18 cellular contexts compared by ENCODE assay signal in the genomic region with DNA sequence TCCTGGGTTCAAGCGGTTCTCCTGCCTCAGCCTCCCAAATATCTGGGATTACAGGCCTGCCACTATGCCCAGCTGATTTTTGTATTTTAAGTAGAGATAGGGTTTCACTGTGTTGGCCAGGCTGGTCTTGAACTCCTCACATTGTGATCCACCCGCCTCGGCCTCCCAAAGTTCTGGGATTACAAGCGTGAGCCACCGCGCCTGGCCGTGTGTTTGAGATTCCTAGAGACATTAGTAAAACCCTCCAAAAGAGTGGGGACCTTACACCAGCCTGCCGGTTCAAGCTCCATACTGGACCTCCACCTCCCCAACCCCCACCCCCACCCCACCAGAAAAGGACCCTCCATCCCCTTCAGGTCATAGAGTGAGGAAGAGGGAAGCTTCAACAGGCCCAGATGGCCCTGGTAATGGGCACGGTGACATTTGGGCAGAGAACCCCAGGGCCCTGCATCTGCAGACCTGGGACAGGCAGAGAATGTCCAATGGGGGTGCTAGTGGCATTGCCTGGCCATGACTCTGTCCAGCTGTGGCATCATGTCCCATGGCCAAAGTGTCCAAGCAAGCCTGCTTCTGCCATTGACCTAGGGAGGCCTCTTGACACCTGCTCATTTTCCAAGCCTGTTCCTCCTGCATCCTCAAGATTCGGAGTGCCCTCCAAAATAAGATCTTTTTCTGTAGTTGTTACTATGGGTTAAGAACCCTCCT.
DNase-seq lines count a peak whose midpoint lies in the region; ATAC-seq and TF ChIP-seq lines count a peak whose summit lies in the region.
"Had no signal": no experiment of that assay in that cellular context is flagged by ENCODE, and none has a peak within 500 bp of the region (broad histone marks: within the 10 kb centered on the region; RNA-seq: fewer than 3 reads in every experiment).

No MANE protein-coding gene starts in this region.

- no peaks in the 10 kb centered on the region for H3K9me3 ChIP-seq in Panc1 (ENCODE audit: control insufficient read depth, insufficient read depth, low read depth, low read length)
- no peaks in the 10 kb centered on the region for H3K9me3 ChIP-seq in left lung
- H3K9me3 ChIP-seq in upper lobe of left lung = no peaks in the 10 kb centered on the region
- H3K9me3 ChIP-seq: pancreas, SK-N-SH had no signal

- intact Hi-C loops in Panc1 (cut with micrococcal nuclease; ENCODE audit: unreplicated experiment) (loop anchor here (10.0 kb wide), 1 partner anchor 107 kb away; the partner anchor contains the start of gene KLF13), left lung (cut with DNase I) (loop anchor here in 1 of 2 donors (10.0 kb wide), 1 partner anchor 217 kb away; no protein-coding TSS in a partner anchor)

- H3K4me1 ChIP-seq in Panc1 (ENCODE audit: control insufficient read depth, insufficient read depth, low read length) (peaks cover 33% of the 10 kb centered on the region), left lung (peaks cover 10 to 69% of the 10 kb centered on the region in 2 donors), upper lobe of left lung (peaks cover 35 to 54% (median 41%) of the 10 kb centered on the region in 4 donors)

- no peak for TF ChIP-seq EP300 in upper lobe of left lung (IDR thresholded peaks at IDR 0.05)

- in situ Hi-C loops in Panc1 (cut with HindIII; ENCODE audit: low pct_unique_long_range_greater_than_20kb, low sequenced_read_pairs) = no loop called here

- TF ChIP-seq POLR2A in upper lobe of left lung (IDR thresholded peaks at IDR 0.05) = no peak

- H3K27me3 Mint-ChIP-seq in stimulated activated naive CD8-positive, alpha-beta T cell treated with anti-CD3 and anti-CD28 coated beads, Interleukin-15, Interleukin-2, amounts not matched to agents 100 ng/mL and 50 ng/mL, for 24 hours = no peaks in the 10 kb centered on the region
- H3K27me3 Mint-ChIP-seq: activated naive CD8-positive, alpha-beta T cell had no signal

- H3K4me1 Mint-ChIP-seq in stimulated activated naive CD8-positive, alpha-beta T cell treated with anti-CD3 and anti-CD28 coated beads, Interleukin-15, Interleukin-2, amounts not matched to agents 100 ng/mL and 50 ng/mL, for 24 hours (ENCODE audit: low read depth) = peaks cover 23% of the 10 kb centered on the region

- ATAC-seq in stimulated activated naive CD8-positive, alpha-beta T cell treated with anti-CD3 and anti-CD28 coated beads, Interleukin-15, Interleukin-2, amounts not matched to agents 100 U/mL and 50 U/mL, for 24 hours = no peak
- ATAC-seq in Panc1 (no peak), left lung (no peak), upper lobe of left lung (ENCODE audit: low FRiP score in 2 of 2) (no peak), HG03442 (IDR thresholded peaks at IDR 0.05; ENCODE audit: unreplicated experiment) (no peak)
- ATAC-seq: esophagus mucosa, left lobe of liver, pancreas had no signal

- H3K4me3 ChIP-seq in Panc1 (ENCODE audit: low read depth in 2 of 2, low read length in 2 of 2) (no peak overlapping the region), left lung (no peak overlapping the region), upper lobe of left lung (no peak overlapping the region)
- H3K4me3 ChIP-seq: pancreas, PC-9 had no signal

- no TSS peak for BruUV-seq in Panc1 (replicated peaks; lab: Mats Ljungman, UMichigan)

- H3K27ac Mint-ChIP-seq in stimulated activated naive CD8-positive, alpha-beta T cell treated with anti-CD3 and anti-CD28 coated beads, Interleukin-15, Interleukin-2, amounts not matched to agents 100 ng/mL and 50 ng/mL, for 24 hours = peak overlapping the region; percentile 67

- TF ChIP-seq CTCF in Panc1 (IDR thresholded peaks at IDR 0.05) = no peak
- TF ChIP-seq CTCF in left lung (IDR thresholded peaks at IDR 0.05) = no peak
- no peak for TF ChIP-seq CTCF in upper lobe of left lung (IDR thresholded peaks at IDR 0.05)

- no peak overlapping the region for H3K4me3 Mint-ChIP-seq in stimulated activated naive CD8-positive, alpha-beta T cell treated with anti-CD3 and anti-CD28 coated beads, Interleukin-15, Interleukin-2, amounts not matched to agents 100 ng/mL and 50 ng/mL, for 24 hours

- WGBS in upper lobe of left lung, 2 donors = 93 to 96% methylated on average over 8 to 10 of the region's 10 CpGs

- H3K36me3 Mint-ChIP-seq in stimulated activated naive CD8-positive, alpha-beta T cell treated with anti-CD3 and anti-CD28 coated beads, Interleukin-15, Interleukin-2, amounts not matched to agents 100 ng/mL and 50 ng/mL, for 24 hours (ENCODE audit: low read depth) = no peaks in the 10 kb centered on the region
- H3K36me3 Mint-ChIP-seq: activated naive CD8-positive, alpha-beta T cell had no signal

- H3K27me3 ChIP-seq in Panc1 (ENCODE audit: control insufficient read depth, insufficient read depth, low read length) (no peaks in the 10 kb centered on the region), left lung (no peaks in the 10 kb centered on the region), upper lobe of left lung (no peaks in the 10 kb centered on the region)
- H3K27me3 ChIP-seq: pancreas had no signal

- H3K27ac ChIP-seq in Panc1 (ENCODE audit: low read length) = peak overlapping the region; percentile 83; the same call in 1 of the 2 replicates
- peak overlapping the region in 1 of 2 donors; percentile 100 for H3K27ac ChIP-seq in left lung
- H3K27ac ChIP-seq in upper lobe of left lung = peak overlapping the region in 3 of 4 donors; percentile 13 to 99 (median 99)
- H3K27ac ChIP-seq: PC-9 had no signal

- CTCF ChIA-PET in Panc1 (lab: Charles Lee) = no interaction called here

- POLR2A ChIA-PET in Panc1 (lab: Charles Lee) = interaction anchor here (0.7 kb wide), 1 partner anchor 36 kb away, joined by 3 read pairs; no protein-coding TSS in a partner anchor

- no peak for DNase-seq in stimulated activated naive CD8-positive, alpha-beta T cell treated with anti-CD3 and anti-CD28 coated beads, Interleukin-15, Interleukin-2, amounts not matched to agents 100 U/mL and 50 U/mL, for 24 hours
- no peak for DNase-seq in Panc1 (ENCODE audit: low read depth, low spot score)
- DNase-seq in left lung = peak; percentile 29 to 47
- no peak for DNase-seq in upper lobe of left lung
- no peak for DNase-seq in NCI-H1694 (lab: John Stamatoyannopoulos, UW)
- no peak for DNase-seq in SHP77 treated with DMSO at 0.1 percent for 48 hours (lab: John Stamatoyannopoulos, UW)
- DNase-seq: NCI-H1092; NCI-H2107; NCI-H524 treated with DMSO at 0.1 percent for 48 hours; PC-9; SK-N-SH; stimulated activated CD4-positive, alpha-beta T cell treated with anti-CD3 and anti-CD28 coated beads, Interleukin-4, amount 100 ng/mL, for 24 hours had no signal

- no peaks in the 10 kb centered on the region for H3K9me3 Mint-ChIP-seq in stimulated activated naive CD8-positive, alpha-beta T cell treated with anti-CD3 and anti-CD28 coated beads, Interleukin-15, Interleukin-2, amounts not matched to agents 100 ng/mL and 50 ng/mL, for 24 hours

- no peaks in the 10 kb centered on the region for H3K36me3 ChIP-seq in Panc1 (ENCODE audit: control insufficient read depth, insufficient read depth, low read length)
- H3K36me3 ChIP-seq in left lung = no peaks in the 10 kb centered on the region
- H3K36me3 ChIP-seq in upper lobe of left lung = no peaks in the 10 kb centered on the region
- H3K36me3 ChIP-seq: pancreas had no signal

Comparison
In these comparisons a context has a peak if more than half of its experiments do, and no peak if none do; other contexts are left out.
1. DNase-seq: peak in left lung (2 of 2); none in stimulated activated naive CD8-positive, alpha-beta T cell treated with anti-CD3 and anti-CD28 coated beads, Interleukin-15, Interleukin-2, amounts not matched to agents 100 U/mL and 50 U/mL, for 24 hours (single experiment), Panc1 (single experiment), upper lobe of left lung (0 of 2), NCI-H1694 (single experiment) and SHP77 treated with DMSO at 0.1 percent for 48 hours (single experiment).